ENCODE assay signal across 21 cellular contexts in genomic region chr5:66337827-66338226, GRCh38.
"Had no signal": no experiment of that assay in that cellular context is flagged by ENCODE, and none has a peak within 500 bp of the region (broad histone marks: within the 10 kb centered on the region; RNA-seq: fewer than 3 reads in every experiment).

No MANE protein-coding gene starts in this region.

- H3K9me3 Mint-ChIP-seq: activated naive CD4-positive, alpha-beta T cell treated with anti-CD3 and anti-CD28 coated beads for 36 hours; activated naive CD8-positive, alpha-beta T cell treated with anti-CD3 and anti-CD28 coated beads, Interleukin-2, amount 50 U/mL, for 24 hours; activated T-helper 17 cell treated with anti-CD3 and anti-CD28 coated beads, Interleukin-2, amount 50 U/mL, for 72 hours; T-helper 2 cell treated with Interferon-gamma antibody and Interleukin-4, amounts not matched to agents 5 μg/mL and 100 μg/mL, for 36 hours had no signal

- H3K4me3 Mint-ChIP-seq: activated naive CD4-positive, alpha-beta T cell treated with anti-CD3 and anti-CD28 coated beads for 36 hours; activated naive CD8-positive, alpha-beta T cell treated with anti-CD3 and anti-CD28 coated beads, Interleukin-2, amount 50 U/mL, for 24 hours; activated T-helper 17 cell treated with anti-CD3 and anti-CD28 coated beads, Interleukin-2, amount 50 U/mL, for 72 hours; naive thymus-derived CD4-positive, alpha-beta T cell; T-helper 2 cell treated with Interferon-gamma antibody and Interleukin-4, amounts not matched to agents 5 μg/mL and 100 μg/mL, for 36 hours had no signal

- ATAC-seq: activated CD4-positive, CD25-positive, alpha-beta regulatory T cell treated with anti-CD3 and anti-CD28 coated beads, Interleukin-2, amount 50 U/mL, for 24 hours; activated naive CD8-positive, alpha-beta T cell treated with anti-CD3 and anti-CD28 coated beads, Interleukin-2, amount 50 U/mL, for 24 hours; activated T-helper 17 cell treated with anti-CD3 and anti-CD28 coated beads, Interleukin-2, amount 50 U/mL, for 72 hours; gastrocnemius medialis; left lung; mucosa of descending colon; naive thymus-derived CD4-positive, alpha-beta T cell; right lobe of liver had no signal

- H3K36me3 ChIP-seq: gastrocnemius medialis, left lung, right lobe of liver, transverse colon, vagina had no signal

- H3K4me3 ChIP-seq: gastrocnemius medialis, left lung, mucosa of descending colon, right lobe of liver, smooth muscle cell, transverse colon, vagina had no signal

- H3K4me2 ChIP-seq: smooth muscle cell had no signal

- H3K4me1 Mint-ChIP-seq: activated naive CD8-positive, alpha-beta T cell treated with anti-CD3 and anti-CD28 coated beads, Interleukin-2, amount 50 U/mL, for 24 hours; activated T-helper 17 cell treated with anti-CD3 and anti-CD28 coated beads, Interleukin-2, amount 50 U/mL, for 72 hours; naive thymus-derived CD4-positive, alpha-beta T cell had no signal

- H3K4me1 ChIP-seq: gastrocnemius medialis, left lung, right lobe of liver, transverse colon, vagina had no signal

- H3K27ac Mint-ChIP-seq: activated naive CD4-positive, alpha-beta T cell treated with anti-CD3 and anti-CD28 coated beads for 36 hours; activated naive CD8-positive, alpha-beta T cell treated with anti-CD3 and anti-CD28 coated beads, Interleukin-2, amount 50 U/mL, for 24 hours; activated T-helper 17 cell treated with anti-CD3 and anti-CD28 coated beads, Interleukin-2, amount 50 U/mL, for 72 hours; naive thymus-derived CD4-positive, alpha-beta T cell; progenitor cell of endocrine pancreas; T-helper 2 cell treated with Interferon-gamma antibody and Interleukin-4, amounts not matched to agents 5 μg/mL and 100 μg/mL, for 36 hours had no signal

- DNase-seq: activated CD4-positive, alpha-beta T cell treated with anti-CD3 and anti-CD28 coated beads, Interleukin-2, amount 50 U/mL, for 1 hour; activated naive CD4-positive, alpha-beta T cell treated with anti-CD3 and anti-CD28 coated beads for 36 hours; activated naive CD8-positive, alpha-beta T cell treated with anti-CD3 and anti-CD28 coated beads, Interleukin-2, amount 50 U/mL, for 24 hours; dermis blood vessel endothelial cell; gastrocnemius medialis; left lung; mucosa of descending colon; naive thymus-derived CD4-positive, alpha-beta T cell; nucleus accumbens; right lobe of liver; stimulated activated CD4-positive, alpha-beta T cell treated with anti-CD3 and anti-CD28 coated beads, Interleukin-4, amount 100 ng/mL, for 4 hours; stimulated activated CD8-positive, alpha-beta memory T cell treated with anti-CD3 and anti-CD28 coated beads, Interleukin-4, amount 100 ng/mL, for 48 hours; stimulated activated naive CD4-positive, alpha-beta T cell treated with Interleukin-2 at 50 U/mL for 16 hours; substantia nigra; transverse colon had no signal

- H3K27ac ChIP-seq: gastrocnemius medialis, left lung, right lobe of liver, transverse colon, vagina had no signal

- H3K36me3 Mint-ChIP-seq: naive thymus-derived CD4-positive, alpha-beta T cell had no signal

- H3K27me3 ChIP-seq: gastrocnemius medialis, left lung, right lobe of liver, transverse colon, vagina had no signal

- H3K27me3 Mint-ChIP-seq: progenitor cell of endocrine pancreas had no signal

- H3K9me3 ChIP-seq: gastrocnemius medialis, left lung, mucosa of descending colon, right lobe of liver, transverse colon, vagina had no signal
